In the genomic region with DNA sequence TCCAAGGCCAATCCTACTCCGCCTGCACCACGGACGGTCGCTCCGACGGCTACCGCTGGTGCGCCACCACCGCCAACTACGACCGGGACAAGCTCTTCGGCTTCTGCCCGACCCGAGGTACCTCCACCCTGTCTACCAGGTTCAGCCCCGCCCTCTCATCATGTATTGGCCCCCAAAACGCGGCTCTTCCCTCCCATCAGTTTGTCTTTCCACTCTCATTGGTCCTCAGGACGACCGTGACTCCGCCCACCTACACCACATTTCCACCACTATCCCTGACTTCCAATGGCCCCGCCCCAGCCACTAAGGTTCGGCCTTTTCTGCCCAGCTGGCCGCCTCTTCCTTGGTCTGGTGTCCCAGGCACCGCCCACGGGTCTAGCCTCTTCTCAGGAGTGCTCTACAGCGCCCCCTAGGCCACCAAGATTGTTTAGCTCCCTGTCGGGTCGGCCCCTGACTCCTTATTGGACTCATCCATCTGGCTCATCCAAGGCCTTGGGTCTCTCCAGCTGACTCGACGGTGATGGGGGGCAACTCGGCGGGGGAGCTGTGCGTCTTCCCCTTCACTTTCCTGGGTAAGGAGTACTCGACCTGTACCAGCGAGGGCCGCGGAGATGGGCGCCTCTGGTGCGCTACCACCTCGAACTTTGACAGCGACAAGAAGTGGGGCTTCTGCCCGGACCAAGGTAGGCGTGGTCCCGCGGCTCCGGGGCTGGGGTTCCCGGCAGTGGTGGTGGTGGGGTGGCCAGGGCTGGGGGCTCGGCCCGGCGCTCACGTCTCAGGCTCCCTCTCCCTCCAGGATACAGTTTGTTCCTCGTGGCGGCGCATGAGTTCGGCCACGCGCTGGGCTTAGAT, we compare ENCODE assay signal across 9 cellular contexts. TPM values are rescaled to one million over a fixed set of nuclear protein-coding genes. Genes with fewer than 3 reads are reported as not detected.
DNase-seq lines count a peak whose midpoint lies in the region; ATAC-seq and TF ChIP-seq lines count a peak whose summit lies in the region.
"Had no signal": no experiment of that assay in that cellular context is flagged by ENCODE, and none has a peak within 500 bp of the region (broad histone marks: within the 10 kb centered on the region; RNA-seq: fewer than 3 reads in every experiment).

No MANE protein-coding gene starts in this region.

- no peaks in the 10 kb centered on the region for H3K9me3 ChIP-seq in aorta (ENCODE audit: control insufficient read depth, low read length)

- peaks cover 84% of the 10 kb centered on the region for H3K27me3 Mint-ChIP-seq in activated naive CD4-positive, alpha-beta T cell treated with anti-CD3 and anti-CD28 coated beads, Interleukin-2, amount 10 ng/mL, durations not matched to agents 7 days and 5 days

- peaks cover 5% of the 10 kb centered on the region for H3K36me3 Mint-ChIP-seq in activated naive CD4-positive, alpha-beta T cell treated with anti-CD3 and anti-CD28 coated beads, Interleukin-2, amount 10 ng/mL, durations not matched to agents 7 days and 5 days

- H3K27ac ChIP-seq in aorta (ENCODE audit: low read depth in 1 of 2, low read length in 2 of 2), result no peak overlapping the region

- TF ChIP-seq CTCF in GM06990 (IDR thresholded peaks at IDR 0.05; ENCODE audit: insufficient read depth, low read length, poor library complexity, severe bottlenecking), result peak; percentile 46

- H3K9me3 Mint-ChIP-seq in activated naive CD4-positive, alpha-beta T cell treated with anti-CD3 and anti-CD28 coated beads, Interleukin-2, amount 10 ng/mL, durations not matched to agents 7 days and 5 days, result peaks cover 2% of the 10 kb centered on the region

- H3K4me1 Mint-ChIP-seq in activated naive CD4-positive, alpha-beta T cell treated with anti-CD3 and anti-CD28 coated beads, Interleukin-2, amount 10 ng/mL, durations not matched to agents 7 days and 5 days, result peaks cover 64% of the 10 kb centered on the region

- H3K27me3 ChIP-seq in GM06990 (replicated peaks; ENCODE audit: control insufficient read depth, insufficient read depth, low read length), result no peaks in the 10 kb centered on the region; the same call in 1 of the 2 replicates
- peaks cover 0 to 3% of the 10 kb centered on the region in 2 donors for H3K27me3 ChIP-seq in aorta (ENCODE audit: control insufficient read depth in 1 of 2, insufficient read depth in 2 of 2, low read length in 1 of 2)

- 10% methylated on average over 57 of the region's 57 CpGs for WGBS in aorta, 2 donors

- intact Hi-C loops in aorta (cut with DNase I), result no loop called here

- CTCF ChIA-PET in activated naive CD4-positive, alpha-beta T cell treated with anti-CD3 and anti-CD28 coated beads, Interleukin-2, amount 10 ng/mL, durations not matched to agents 7 days and 5 days (lab: Charles Lee), result interaction anchor here (0.6 to 8.7 kb wide), 10 partner anchors 11 to 638 kb away, joined by 3 to 151 read pairs (median 4); partner anchors contain the start of gene ELMO2

- H3K4me3 Mint-ChIP-seq in activated naive CD4-positive, alpha-beta T cell treated with anti-CD3 and anti-CD28 coated beads, Interleukin-2, amount 10 ng/mL, durations not matched to agents 7 days and 5 days, result peak overlapping the region; percentile 40

- peak; percentile 7 for ATAC-seq in aorta (ENCODE audit: low FRiP score)
- ATAC-seq in GM18907 (IDR thresholded peaks at IDR 0.05; ENCODE audit: unreplicated experiment), result no peak

- DNase-seq in GM06990 (ENCODE audit: extremely low read depth, insufficient read length) (peak; percentile 35), NCI-H2029 (lab: John Stamatoyannopoulos, UW) (peak; percentile 90), iPS-NIHi7 (ENCODE audit: extremely low spot score) (peak; percentile 78), aorta (peak; percentile 86 to 87), NCI-H2227 treated with DMSO at 0.1 percent for 48 hours (lab: John Stamatoyannopoulos, UW) (no peak), occipital lobe (lab: John Stamatoyannopoulos, UW) (no peak)
- peak; percentile 55 for DNase-seq in activated naive CD4-positive, alpha-beta T cell treated with anti-CD3 and anti-CD28 coated beads, Interleukin-2, amount 10 ng/mL, durations not matched to agents 7 days and 5 days

- H3K4me3 ChIP-seq in GM06990 (replicated peaks; ENCODE audit: low read depth, low read length) (no peak overlapping the region), aorta (ENCODE audit: low read length in 2 of 2) (no peak overlapping the region)

- H3K27ac Mint-ChIP-seq in activated naive CD4-positive, alpha-beta T cell treated with anti-CD3 and anti-CD28 coated beads, Interleukin-2, amount 10 ng/mL, durations not matched to agents 7 days and 5 days, result no peak overlapping the region
- H3K27ac Mint-ChIP-seq: nephron had no signal

- H3K36me3 ChIP-seq in GM06990 (ENCODE audit: control insufficient read depth, insufficient read depth, low read length) (no peaks in the 10 kb centered on the region), aorta (ENCODE audit: control insufficient read depth in 1 of 2, insufficient read depth in 2 of 2, low read length in 1 of 2) (no peaks in the 10 kb centered on the region)

- no peaks in the 10 kb centered on the region for H3K4me1 ChIP-seq in aorta (ENCODE audit: control insufficient read depth in 1 of 2, insufficient read depth in 2 of 2, low read length in 2 of 2)

RNA-seq across cellular contexts. Expression of gene MMP9, which starts 3.1 kb away (rescaled TPM):
- 1 to 10 TPM; 5.1 to 6.0 TPM for total RNA-seq in aorta
- 1 to 10 TPM in 1 of 2 donors, under 1 TPM in 1; 0.15 to 3.1 TPM for polyA plus RNA-seq in aorta
- not detected for total RNA-seq in occipital lobe

RNA-seq across cellular contexts. Expression of gene SLC12A5, which starts 17.2 kb away (rescaled TPM):
- total RNA-seq in aorta, result 1 to 10 TPM in 1 of 2 donors, under 1 TPM in 1; 0.94 to 2.4 TPM
- not detected for polyA plus RNA-seq in aorta
- total RNA-seq in occipital lobe, result 19.2 TPM

RNA-seq across cellular contexts. Expression of gene ZNF335, which starts 39.9 kb away (rescaled TPM):
- total RNA-seq in aorta (10 to 100 TPM; 18.4 to 22.7 TPM), occipital lobe (13.9 TPM)
- polyA plus RNA-seq in aorta, result 10 to 100 TPM in 1 of 2 donors, 1 to 10 TPM in 1; 2.8 to 31.4 TPM

Comparison
In these comparisons a context has a peak if more than half of its experiments do, and no peak if none do; other contexts are left out.
1. DNase-seq: peak in GM06990 (single experiment), NCI-H2029 (single experiment), activated naive CD4-positive, alpha-beta T cell treated with anti-CD3 and anti-CD28 coated beads, Interleukin-2, amount 10 ng/mL, durations not matched to agents 7 days and 5 days (single experiment), iPS-NIHi7 (single experiment) and aorta (2 of 2); none in NCI-H2227 treated with DMSO at 0.1 percent for 48 hours (single experiment) and occipital lobe (single experiment).